ENCODE assay signal across 23 cellular contexts in genomic region chr10:116968331-116968730, GRCh38. TPM values are rescaled to one million over a fixed set of nuclear protein-coding genes. Genes with fewer than 3 reads are reported as not detected.
DNase-seq lines count a peak whose midpoint lies in the region; ATAC-seq and TF ChIP-seq lines count a peak whose summit lies in the region.
"Had no signal": no experiment of that assay in that cellular context is flagged by ENCODE, and none has a peak within 500 bp of the region (broad histone marks: within the 10 kb centered on the region; RNA-seq: fewer than 3 reads in every experiment).

No MANE protein-coding gene starts in this region.

- no peak overlapping the region for H3K4me3 Mint-ChIP-seq in Caco-2 (ENCODE audit: unreplicated experiment)
- H3K4me3 Mint-ChIP-seq: CD14-positive monocyte; CD4-positive, alpha-beta T cell; CD8-positive, alpha-beta memory T cell; GM23338; H9 had no signal

- no peaks in the 10 kb centered on the region; the same call in 1 of the 2 replicates for H3K36me3 ChIP-seq in Caco-2 (ENCODE audit: control insufficient read depth, insufficient read depth, low read length)
- H3K36me3 ChIP-seq: BE2C had no signal

- no peaks in the 10 kb centered on the region for H3K27me3 ChIP-seq in foreskin keratinocyte
- H3K27me3 ChIP-seq in Caco-2 (replicated peaks; ENCODE audit: control insufficient read depth, insufficient read depth, low read length) = no peaks in the 10 kb centered on the region
- H3K27me3 ChIP-seq: BE2C; BLaER1 treated with 17β-estradiol and CSF1 and Interleukin-3, amounts not matched to agents 10 nM and 100 nM had no signal

- H3K36me3 Mint-ChIP-seq in Caco-2 (ENCODE audit: insufficient read depth, unreplicated experiment) = peaks cover 47% of the 10 kb centered on the region
- H3K36me3 Mint-ChIP-seq: CD8-positive, alpha-beta memory T cell had no signal

- no peak overlapping the region for H3K27ac Mint-ChIP-seq in Caco-2 (ENCODE audit: unreplicated experiment)
- H3K27ac Mint-ChIP-seq: CD14-positive monocyte; CD4-positive, alpha-beta T cell; CD8-positive, alpha-beta memory T cell; GM23338; H9 had no signal

- H3K4me3 ChIP-seq in Caco-2 (ENCODE audit: low read depth, low read length) = no peak overlapping the region
- H3K4me3 ChIP-seq: A549; BLaER1 treated with 17β-estradiol and CSF1 and Interleukin-3, amounts not matched to agents 10 nM and 100 nM; GM23338 had no signal

- TF ChIP-seq CTCF in foreskin keratinocyte (conservative IDR thresholded peaks at IDR 0.05) (no peak), Caco-2 (IDR thresholded peaks at IDR 0.05; ENCODE audit: insufficient read depth in 1 of 2, low read depth in 1 of 2, low read length in 1 of 2, severe bottlenecking in 1 of 2, unreplicated experiment in 1 of 2) (no peak)

- BruUV-seq in Caco-2 (replicated peaks; lab: Mats Ljungman, UMichigan) = no TSS peak

- no peaks in the 10 kb centered on the region for H3K9me3 ChIP-seq in Caco-2
- H3K9me3 ChIP-seq: A549; BE2C; BLaER1 treated with 17β-estradiol and CSF1 and Interleukin-3, amounts not matched to agents 10 nM and 100 nM had no signal

- no peaks in the 10 kb centered on the region for H3K27me3 Mint-ChIP-seq in Caco-2 (ENCODE audit: insufficient read depth, unreplicated experiment)
- H3K27me3 Mint-ChIP-seq: CD4-positive, alpha-beta T cell; CD8-positive, alpha-beta memory T cell had no signal

- H3K27ac ChIP-seq in angular gyrus (ENCODE audit: low read depth, low read length) = peak overlapping the region; percentile 15
- H3K27ac ChIP-seq in cingulate gyrus (ENCODE audit: low read depth, low read length) = peak overlapping the region; percentile 42
- no peak overlapping the region for H3K27ac ChIP-seq in foreskin keratinocyte
- H3K27ac ChIP-seq in substantia nigra (ENCODE audit: low read depth, low read length, poor library complexity, severe bottlenecking) = peak overlapping the region; percentile 67
- H3K27ac ChIP-seq: A549; BLaER1 treated with 17β-estradiol and CSF1 and Interleukin-3, amounts not matched to agents 10 nM and 100 nM had no signal

- CTCF ChIA-PET in Caco-2 (lab: Charles Lee) = no interaction called here

- ATAC-seq in foreskin keratinocyte (peak; percentile 26), GM18873 (IDR thresholded peaks at IDR 0.05; ENCODE audit: low FRiP score, unreplicated experiment) (no peak)
- ATAC-seq: A549, GM23338, HCT116 had no signal

- H3K4me1 ChIP-seq in foreskin keratinocyte = peaks cover 6% of the 10 kb centered on the region
- H3K4me1 ChIP-seq in Caco-2 = no peaks in the 10 kb centered on the region
- H3K4me1 ChIP-seq: A549; BE2C; BLaER1 treated with 17β-estradiol and CSF1 and Interleukin-3, amounts not matched to agents 10 nM and 100 nM had no signal

- H3K9me3 Mint-ChIP-seq in Caco-2 (ENCODE audit: unreplicated experiment) = no peaks in the 10 kb centered on the region
- H3K9me3 Mint-ChIP-seq: CD14-positive monocyte; CD4-positive, alpha-beta T cell; CD8-positive, alpha-beta memory T cell; GM23338 had no signal

- H3K4me1 Mint-ChIP-seq in Caco-2 (ENCODE audit: low read depth, unreplicated experiment) = no peaks in the 10 kb centered on the region
- H3K4me1 Mint-ChIP-seq: CD14-positive monocyte; CD8-positive, alpha-beta memory T cell had no signal

- intact Hi-C loops in Caco-2 (cut with micrococcal nuclease; ENCODE audit: unreplicated experiment) = no loop called here

- DNase-seq in foreskin keratinocyte = peak; percentile 13 to 52
- no peak for DNase-seq in substantia nigra (lab: John Stamatoyannopoulos, UW)
- DNase-seq in Caco-2 = no peak
- DNase-seq in amygdala (lab: John Stamatoyannopoulos, UW) = no peak
- DNase-seq: 8988T; ACHN; AML-193; BE2C; Calu3; CD4-positive, alpha-beta T cell; CD8-positive, alpha-beta memory T cell; DMS53; DMS79 treated with DMSO at 0.1 percent for 48 hours; GF-D8; H9 had no signal

- POLR2A ChIA-PET in Caco-2 (lab: Charles Lee) = no interaction called here

RNA-seq across cellular contexts. Expression of gene SHTN1, which starts 36.7 kb away (rescaled TPM):
- 19.0 and 21.5 TPM in 2 replicates for total RNA-seq in foreskin keratinocyte
- polyA plus RNA-seq in foreskin keratinocyte = 8.1 and 8.3 TPM in 2 replicates
- 80.8 and 86.9 TPM in 2 replicates for total RNA-seq in Caco-2 (2022)
- polyA plus RNA-seq: CD8-positive, alpha-beta memory T cell had no signal

Comparison
In these comparisons a context has a peak if more than half of its experiments do, and no peak if none do; other contexts are left out.
1. DNase-seq: peak in foreskin keratinocyte (2 of 2); none in substantia nigra (0 of 49), Caco-2 (0 of 2) and amygdala (0 of 56).